ENCODE assay signal across 8 cellular contexts in the genomic region with DNA sequence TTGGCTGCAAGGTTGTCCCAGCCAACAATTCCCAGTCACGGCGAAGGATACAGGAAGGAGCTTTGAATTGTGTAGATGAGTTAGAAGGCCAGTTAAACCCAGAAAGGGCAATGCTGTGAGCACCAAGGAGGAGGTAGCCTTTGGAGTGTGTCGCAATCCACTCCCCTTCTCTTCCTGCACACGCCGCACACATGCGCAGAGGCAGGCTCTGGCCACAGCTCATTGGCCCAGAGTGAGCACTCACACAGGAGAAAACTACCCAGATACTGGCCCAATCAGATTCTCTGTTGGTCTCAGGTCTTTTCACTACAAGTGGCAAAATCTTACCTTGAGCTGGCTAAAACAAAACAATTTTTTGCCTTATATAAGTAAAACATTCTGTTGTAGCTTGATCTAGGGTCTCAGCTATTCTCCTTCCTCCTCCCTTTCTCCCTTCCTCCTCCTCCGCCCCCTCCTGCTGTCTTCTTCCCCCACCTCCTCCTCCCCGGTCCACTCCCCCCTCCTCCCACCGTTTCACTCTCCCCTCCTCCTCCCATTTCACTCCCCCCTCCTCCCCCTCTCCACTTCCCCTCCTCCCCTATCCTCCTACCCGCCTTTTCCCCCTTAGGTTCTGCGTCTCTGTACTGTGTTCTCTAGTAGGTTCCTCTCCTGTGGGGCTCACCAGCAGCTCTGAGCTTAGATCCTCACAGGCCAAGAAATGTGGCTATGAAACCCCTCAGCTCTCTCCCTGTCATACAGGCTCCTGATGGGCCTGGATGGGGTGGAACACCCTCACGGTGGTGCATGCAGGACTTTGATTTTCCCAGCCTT.
DNase-seq lines count a peak whose midpoint lies in the region; ATAC-seq and TF ChIP-seq lines count a peak whose summit lies in the region.

No MANE protein-coding gene starts in this region.

- ATAC-seq in CD4-positive, CD25-positive, alpha-beta regulatory T cell (ENCODE audit: low read depth in 2 of 2): peak; percentile 76 to 80
- ATAC-seq in HG02870 (IDR thresholded peaks at IDR 0.05; ENCODE audit: unreplicated experiment) (peak; percentile 10), lung (ENCODE audit: insufficient read depth, low FRiP score) (peak; percentile 58), GM21723 (IDR thresholded peaks at IDR 0.05; ENCODE audit: unreplicated experiment) (no peak)

- DNase-seq in CD4-positive, CD25-positive, alpha-beta regulatory T cell: peak; percentile 11 to 72 (median 43)
- peak; percentile 9 to 20 for DNase-seq in activated CD4-positive, alpha-beta T cell treated with anti-CD3 and anti-CD28 coated beads, Interleukin-2, amount 50 U/mL, for 48 hours
- DNase-seq in lung (ENCODE audit: low spot score): peak; percentile 53
- DNase-seq in SHP77 treated with DMSO at 0.1 percent for 48 hours (lab: John Stamatoyannopoulos, UW): no peak
- no peak for DNase-seq in HK-2 (ENCODE audit: unreplicated experiment)
- DNase-seq in RKO (ENCODE audit: low spot score): no peak

- no peak for TF ChIP-seq CTCF in lung (IDR thresholded peaks at IDR 0.05; ENCODE audit: control extremely low read depth, extremely low read depth)

- H3K27me3 ChIP-seq in CD4-positive, CD25-positive, alpha-beta regulatory T cell (ENCODE audit: control insufficient read depth, insufficient read depth, low read length): no peaks in the 10 kb centered on the region
- H3K27me3 ChIP-seq in lung (ENCODE audit: control insufficient read depth, insufficient read depth): no peaks in the 10 kb centered on the region

- H3K4me3 Mint-ChIP-seq in CD4-positive, CD25-positive, alpha-beta regulatory T cell: peak overlapping the region; percentile 52 to 82 (median 78)

- no peaks in the 10 kb centered on the region for H3K36me3 ChIP-seq in CD4-positive, CD25-positive, alpha-beta regulatory T cell (ENCODE audit: control insufficient read depth, insufficient read depth, low read length)
- no peaks in the 10 kb centered on the region for H3K36me3 ChIP-seq in lung (ENCODE audit: control insufficient read depth in 2 of 2, insufficient read depth in 2 of 2, low read length in 2 of 2)

- 20 to 46% methylated on average over 9 to 12 of the region's 12 CpGs for WGBS in lung, 2 donors

- H3K4me1 ChIP-seq in CD4-positive, CD25-positive, alpha-beta regulatory T cell (ENCODE audit: control insufficient read depth, insufficient read depth, low read length, poor library complexity, severe bottlenecking): peaks cover 10% of the 10 kb centered on the region
- peaks cover 0 to 4% of the 10 kb centered on the region in 2 donors for H3K4me1 ChIP-seq in lung (ENCODE audit: control insufficient read depth in 2 of 2, insufficient read depth in 2 of 2, low read length in 2 of 2)

- H3K27me3 Mint-ChIP-seq in CD4-positive, CD25-positive, alpha-beta regulatory T cell: no peaks in the 10 kb centered on the region

- H3K27ac ChIP-seq in CD4-positive, CD25-positive, alpha-beta regulatory T cell (ENCODE audit: insufficient read depth, low read length, poor library complexity, severe bottlenecking): peak overlapping the region; percentile 41
- H3K27ac ChIP-seq in lung (ENCODE audit: low read depth in 1 of 2, low read length in 1 of 2): peak overlapping the region in 1 of 2 donors; percentile 65

- H3K36me3 Mint-ChIP-seq in CD4-positive, CD25-positive, alpha-beta regulatory T cell: peaks cover 11% of the 10 kb centered on the region

- H3K9me3 ChIP-seq in CD4-positive, CD25-positive, alpha-beta regulatory T cell (ENCODE audit: control insufficient read depth in 2 of 2, low read length in 2 of 2): no peaks in the 10 kb centered on the region
- no peaks in the 10 kb centered on the region for H3K9me3 ChIP-seq in lung (ENCODE audit: control insufficient read depth in 2 of 2, insufficient read depth in 1 of 2, low read length in 1 of 2)

- peaks cover 11 to 43% (median 20%) of the 10 kb centered on the region in 4 donors for H3K4me1 Mint-ChIP-seq in CD4-positive, CD25-positive, alpha-beta regulatory T cell

- H3K27ac Mint-ChIP-seq in CD4-positive, CD25-positive, alpha-beta regulatory T cell: peak overlapping the region; percentile 86 to 90 (median 89)

- peak overlapping the region; percentile 50 for H3K4me3 ChIP-seq in CD4-positive, CD25-positive, alpha-beta regulatory T cell (ENCODE audit: low read depth, low read length)
- no peak overlapping the region for H3K4me3 ChIP-seq in lung

- H3K9me3 Mint-ChIP-seq in CD4-positive, CD25-positive, alpha-beta regulatory T cell: no peaks in the 10 kb centered on the region

Comparison
In these comparisons a context has a peak if more than half of its experiments do, and no peak if none do; other contexts are left out.
1. DNase-seq: peak in CD4-positive, CD25-positive, alpha-beta regulatory T cell (3 of 3), activated CD4-positive, alpha-beta T cell treated with anti-CD3 and anti-CD28 coated beads, Interleukin-2, amount 50 U/mL, for 48 hours (2 of 2) and lung (single experiment); none in SHP77 treated with DMSO at 0.1 percent for 48 hours (single experiment), HK-2 (single experiment) and RKO (single experiment).